In genomic region chr1:90723561-90724108, GRCh38 we compare ENCODE assay signal across 10 cellular contexts. TPM values are rescaled to one million over a fixed set of nuclear protein-coding genes. Genes with fewer than 3 reads are reported as not detected.
DNase-seq lines count a peak whose midpoint lies in the region; ATAC-seq, FAIRE-seq and TF ChIP-seq lines count a peak whose summit lies in the region.
"Had no signal": no experiment of that assay in that cellular context is flagged by ENCODE, and none has a peak within 500 bp of the region (broad histone marks: within the 10 kb centered on the region; RNA-seq: fewer than 3 reads in every experiment).

No MANE protein-coding gene starts in this region.

- peaks cover 0 to 1% of the 10 kb centered on the region in 2 donors for H3K9me3 Mint-ChIP-seq in activated T-cell treated with anti-CD3 and anti-CD28 coated beads, Interleukin-2, amount 50 U/mL, for 72 hours

- peaks cover 9 to 12% of the 10 kb centered on the region in 2 donors for H3K36me3 Mint-ChIP-seq in activated T-cell treated with anti-CD3 and anti-CD28 coated beads, Interleukin-2, amount 50 U/mL, for 72 hours (ENCODE audit: insufficient read depth in 2 of 2)

- peaks cover 23 to 61% (median 42%) of the 10 kb centered on the region in 9 donors for H3K4me1 ChIP-seq in heart right ventricle
- peaks cover 0 to 50% of the 10 kb centered on the region in 2 donors for H3K4me1 ChIP-seq in right atrium auricular region
- H3K4me1 ChIP-seq in kidney (ENCODE audit: control insufficient read depth in 1 of 2, insufficient read depth in 1 of 2, low read depth in 1 of 2, low read length in 2 of 2): peaks cover 8 to 14% of the 10 kb centered on the region in 2 donors
- peaks cover 33 to 59% (median 37%) of the 10 kb centered on the region in 4 donors for H3K4me1 ChIP-seq in upper lobe of left lung

- TF ChIP-seq POLR2A in upper lobe of left lung (IDR thresholded peaks at IDR 0.05): no peak

- no peak for FAIRE-seq in kidney (lab: Jason Lieb, UNC)
- FAIRE-seq: HTR-8/SVneo had no signal

- no peak for ATAC-seq in heart right ventricle
- ATAC-seq in activated T-cell treated with anti-CD3 and anti-CD28 coated beads, Interleukin-2, amount 50 U/mL, for 72 hours (replicated peaks in 1 of 2): peak in 1 of 2 donors; percentile 48
- no peak for ATAC-seq in upper lobe of left lung (ENCODE audit: low FRiP score in 2 of 2)
- no peak for ATAC-seq in HG02981 (IDR thresholded peaks at IDR 0.05; ENCODE audit: unreplicated experiment)
- ATAC-seq in HG02759 (IDR thresholded peaks at IDR 0.05; ENCODE audit: unreplicated experiment): no peak

- peak overlapping the region; percentile 20 for H3K27ac Mint-ChIP-seq in activated T-cell treated with anti-CD3 and anti-CD28 coated beads, Interleukin-2, amount 50 U/mL, for 72 hours

- H3K36me3 ChIP-seq in heart right ventricle (no peaks in the 10 kb centered on the region), right atrium auricular region (no peaks in the 10 kb centered on the region), kidney (ENCODE audit: control insufficient read depth in 1 of 2, insufficient read depth in 2 of 2, low read length in 2 of 2) (no peaks in the 10 kb centered on the region), upper lobe of left lung (no peaks in the 10 kb centered on the region)

- TF ChIP-seq EP300 in upper lobe of left lung (IDR thresholded peaks at IDR 0.05): no peak

- peak in 2 of 9 donors; percentile 13 to 19 for TF ChIP-seq CTCF in heart right ventricle (IDR thresholded peaks at IDR 0.05)
- TF ChIP-seq CTCF in right atrium auricular region (IDR thresholded peaks at IDR 0.05): no peak
- TF ChIP-seq CTCF in kidney (IDR thresholded peaks at IDR 0.05; ENCODE audit: borderline replicate concordance, extremely low read depth, insufficient read depth): no peak
- TF ChIP-seq CTCF in upper lobe of left lung (IDR thresholded peaks at IDR 0.05): no peak

- peak overlapping the region in 7 of 10 donors; percentile 9 to 44 (median 33) for H3K4me3 ChIP-seq in heart right ventricle
- H3K4me3 ChIP-seq in right atrium auricular region: peak overlapping the region in 1 of 2 donors; percentile 27
- peak overlapping the region; percentile 47 to 61 for H3K4me3 ChIP-seq in kidney (ENCODE audit: low read length in 2 of 2)
- H3K4me3 ChIP-seq in upper lobe of left lung: peak overlapping the region in 3 of 4 donors; percentile 14 to 47 (median 39)

- no peak for DNase-seq in heart right ventricle
- no peak for DNase-seq in right atrium auricular region (ENCODE audit: low spot score)
- no peak for DNase-seq in activated T-cell treated with anti-CD3 and anti-CD28 coated beads, Interleukin-2, amount 50 U/mL, for 72 hours
- DNase-seq in kidney: no peak
- DNase-seq in upper lobe of left lung: peak in 1 of 2 donors; percentile 37
- DNase-seq in SW 1271 (lab: John Stamatoyannopoulos, UW): no peak
- DNase-seq: midbrain had no signal

- intact Hi-C loops in heart right ventricle (cut with DNase I): loop anchor here in 8 of 10 donors (5.0 to 10.0 kb wide), 8 partner anchors 121 to 609 kb away; partner anchors contain the start of gene ZNF644 (in 1 of the 8)
- intact Hi-C loops in kidney (cut with DNase I): no loop called here

- peak overlapping the region; percentile 68 to 70 for H3K4me3 Mint-ChIP-seq in activated T-cell treated with anti-CD3 and anti-CD28 coated beads, Interleukin-2, amount 50 U/mL, for 72 hours

- WGBS in heart right ventricle, 2 donors: 4 to 7% methylated on average over 24 of the region's 24 CpGs
- WGBS in upper lobe of left lung, 2 donors: 2 to 10% methylated on average over 6 to 24 of the region's 24 CpGs

- no peak overlapping the region for H3K9ac ChIP-seq in kidney (ENCODE audit: low read length in 2 of 2)

- H3K9me3 ChIP-seq in heart right ventricle: peaks cover 0 to 6% (median 0%) of the 10 kb centered on the region in 11 donors
- H3K9me3 ChIP-seq in right atrium auricular region: peaks cover 0 to 6% of the 10 kb centered on the region in 2 donors
- H3K9me3 ChIP-seq in kidney (ENCODE audit: control insufficient read depth in 1 of 2, low read length in 2 of 2): no peaks in the 10 kb centered on the region
- H3K9me3 ChIP-seq in upper lobe of left lung: no peaks in the 10 kb centered on the region

- H3K27me3 Mint-ChIP-seq in activated T-cell treated with anti-CD3 and anti-CD28 coated beads, Interleukin-2, amount 50 U/mL, for 72 hours (ENCODE audit: low read depth): peaks cover 99% of the 10 kb centered on the region

- H3K27ac ChIP-seq in heart right ventricle (no peak overlapping the region), right atrium auricular region (no peak overlapping the region), kidney (ENCODE audit: low read depth in 2 of 2, low read length in 2 of 2) (no peak overlapping the region), upper lobe of left lung (no peak overlapping the region)

- H3K27me3 ChIP-seq in heart right ventricle (peaks cover 80 to 100% (median 100%) of the 10 kb centered on the region in 7 donors), right atrium auricular region (peaks cover 72 to 85% of the 10 kb centered on the region in 2 donors), upper lobe of left lung (peaks cover 0 to 87% (median 53%) of the 10 kb centered on the region in 4 donors)

- peaks cover 66% of the 10 kb centered on the region for H3K4me1 Mint-ChIP-seq in activated T-cell treated with anti-CD3 and anti-CD28 coated beads, Interleukin-2, amount 50 U/mL, for 72 hours (ENCODE audit: low read depth)

RNA-seq across cellular contexts. Expression of gene BARHL2, which starts 6.5 kb away (rescaled TPM):
- total RNA-seq in heart right ventricle (under 1 TPM in 1 of 10 donors, not detected in 9; 0.13 TPM), right atrium auricular region (not detected), kidney (not detected), upper lobe of left lung (not detected)
- polyA plus RNA-seq in heart right ventricle (not detected), kidney (ENCODE audit: insufficient read depth, low read depth, low replicate concordance) (not detected)
- total RNA-seq in activated T-cell treated with anti-CD3 and anti-CD28 coated beads, Interleukin-2, amount 50 U/mL, for 72 hours: not detected
